8 cellular contexts compared by ENCODE assay signal in genomic region chr20:2451939-2452732, GRCh38. TPM values are rescaled to one million over a fixed set of nuclear protein-coding genes. Genes with fewer than 3 reads are reported as not detected.
A peak's percentile ranks its signal among the peaks of the same experiment; 100 is the strongest.
DNase-seq lines count a peak whose midpoint lies in the region; ATAC-seq and TF ChIP-seq lines count a peak whose summit lies in the region.

No MANE protein-coding gene starts in this region.

- intact Hi-C loops in left ventricle myocardium inferior (cut with micrococcal nuclease) = loop anchor here (5.0 kb wide), 1 partner anchor 245 kb away; no protein-coding TSS in a partner anchor

- TF ChIP-seq CTCF in GM06990 (IDR thresholded peaks at IDR 0.05; ENCODE audit: insufficient read depth, low read length, poor library complexity, severe bottlenecking) (peak; percentile 90), left ventricle myocardium inferior (IDR thresholded peaks at IDR 0.05; ENCODE audit: borderline replicate concordance) (peak; percentile 87)

- DNase-seq in GM06990 (ENCODE audit: extremely low read depth, insufficient read length) (no peak), NCI-H1105 treated with DMSO at 0.1 percent for 48 hours (lab: John Stamatoyannopoulos, UW) (peak; percentile 73), T follicular helper cell (ENCODE audit: low read depth) (peak; percentile 41), adipocyte (ENCODE audit: low read depth) (peak; percentile 89), left ventricle myocardium inferior (peak; percentile 42), retina (peak; percentile 70)

- H3K36me3 ChIP-seq in GM06990 (ENCODE audit: control insufficient read depth, insufficient read depth, low read length) (no peaks in the 10 kb centered on the region), adipocyte (ENCODE audit: control insufficient read depth, insufficient read depth, low read length, severe bottlenecking) (no peaks in the 10 kb centered on the region), left ventricle myocardium inferior (no peaks in the 10 kb centered on the region)

- no peaks in the 10 kb centered on the region for H3K9me3 ChIP-seq in adipocyte (ENCODE audit: control insufficient read depth, low read length)
- peaks cover 4% of the 10 kb centered on the region for H3K9me3 ChIP-seq in left ventricle myocardium inferior (replicated peaks)

- ATAC-seq in HG03097 (IDR thresholded peaks at IDR 0.05; ENCODE audit: low FRiP score, unreplicated experiment) (no peak), HG03135 (IDR thresholded peaks at IDR 0.05; ENCODE audit: unreplicated experiment) (no peak)

- H3K9ac ChIP-seq in adipocyte (ENCODE audit: low read length) = no peak overlapping the region

- H3K4me1 ChIP-seq in adipocyte (ENCODE audit: control insufficient read depth, insufficient read depth, low read length) (peaks cover 45% of the 10 kb centered on the region), left ventricle myocardium inferior (no peaks in the 10 kb centered on the region)

- H3K27ac ChIP-seq in left ventricle myocardium inferior (replicated peaks) = no peak overlapping the region

- H3K4me3 ChIP-seq in GM06990 (replicated peaks; ENCODE audit: low read depth, low read length) (no peak overlapping the region), adipocyte (ENCODE audit: low read length) (no peak overlapping the region), left ventricle myocardium inferior (no peak overlapping the region)

- H3K27me3 ChIP-seq in GM06990 (replicated peaks; ENCODE audit: control insufficient read depth, insufficient read depth, low read length) (no peaks in the 10 kb centered on the region), adipocyte (replicated peaks; ENCODE audit: control insufficient read depth, insufficient read depth, low read length) (no peaks in the 10 kb centered on the region), left ventricle myocardium inferior (ENCODE audit: low read depth) (no peaks in the 10 kb centered on the region)

RNA-seq across cellular contexts. Expression of gene SNRPB, which starts 18.5 kb away (rescaled TPM):
- 49.3 TPM for total RNA-seq in left ventricle myocardium inferior

RNA-seq across cellular contexts. Expression of gene ZNF343, which starts 56.6 kb away (rescaled TPM):
- 6.3 TPM for total RNA-seq in left ventricle myocardium inferior
